Comparison of ENCODE assay signal across 4 cellular contexts in genomic region chr5:87321605-87322004, GRCh38.
TF ChIP-seq lines count a peak whose summit lies in the region.

No MANE protein-coding gene starts in this region.

TF ChIP-seq in HepG2, 621 proteins besides CTCF, POLR2A, EP300 and RAD21:
- TF ChIP-seq PAX8 (CRISPR knock-in tag; IDR thresholded peaks at IDR 0.05; ENCODE audit: borderline replicate concordance) (no peak), MAFK (conservative IDR thresholded peaks at IDR 0.05 in 1 of 2, IDR thresholded peaks at IDR 0.05 in 1 of 2; ENCODE audit: low read length in 2 of 2) (peak; percentile 80 to 90), ZNF256 (CRISPR knock-in tag; conservative IDR thresholded peaks at IDR 0.05) (no peak), MAFF (IDR thresholded peaks at IDR 0.05; ENCODE audit: low read depth, low read length) (peak; percentile 78)

TF ChIP-seq in A549, 52 proteins besides CTCF, POLR2A, EP300 and RAD21:
- no peak for TF ChIP-seq ESRRA (IDR thresholded peaks at IDR 0.05; ENCODE audit: borderline replicate concordance, low read length)
- TF ChIP-seq MAFK (IDR thresholded peaks at IDR 0.05; ENCODE audit: partially characterized antibody), result peak; percentile 80

TF ChIP-seq in IMR-90, 13 proteins besides CTCF, POLR2A, EP300 and RAD21:
- TF ChIP-seq MAFK (IDR thresholded peaks at IDR 0.05; ENCODE audit: low read depth, low read length), result peak; percentile 82
- no peak for TF ChIP-seq SMC3 (IDR thresholded peaks at IDR 0.05; ENCODE audit: low read depth, low read length)
- TF ChIP-seq CEBPB (IDR thresholded peaks at IDR 0.05; ENCODE audit: low read depth, low read length), result no peak
- no peak for TF ChIP-seq ELK1 (IDR thresholded peaks at IDR 0.05; ENCODE audit: borderline replicate concordance, low read depth, low read length)
- no peak for TF ChIP-seq MXI1 (IDR thresholded peaks at IDR 0.05; ENCODE audit: borderline replicate concordance, low read depth, low read length)
- no peak for TF ChIP-seq NFE2L2 (IDR thresholded peaks at IDR 0.05; ENCODE audit: low read depth, low read length)
- TF ChIP-seq FOS (IDR thresholded peaks at IDR 0.05; ENCODE audit: low read depth, low read length), result no peak

TF ChIP-seq in K562, 482 proteins besides CTCF, POLR2A, EP300 and RAD21:
- peak; percentile 20; the same call in 1 of the 2 replicates for TF ChIP-seq ZNF316 (IDR thresholded peaks at IDR 0.05)
- peak; percentile 55 for TF ChIP-seq MAFF (IDR thresholded peaks at IDR 0.05; ENCODE audit: low read length)
- TF ChIP-seq ZBTB12 (CRISPR knock-in tag; IDR thresholded peaks at IDR 0.05), result no peak
- TF ChIP-seq MEF2A (IDR thresholded peaks at IDR 0.05; ENCODE audit: control insufficient read depth, low read depth, low read length), result no peak
- TF ChIP-seq CHD4 (IDR thresholded peaks at IDR 0.05; ENCODE audit: insufficient read depth, insufficient replicate concordance, low read depth, low read length, poor library complexity, severe bottlenecking), result no peak
- peak; percentile 45; the same call in 1 of the 2 replicates for TF ChIP-seq MAFK (IDR thresholded peaks at IDR 0.05; ENCODE audit: low read length)
- peak; percentile 21; the same call in 1 of the 2 replicates for TF ChIP-seq C11orf30 (IDR thresholded peaks at IDR 0.05; ENCODE audit: low read depth)
- 0 out of 2 replicates have a peak, but pooled peaks have one; percentile 8 for TF ChIP-seq MAFG (tag; conservative IDR thresholded peaks at IDR 0.05)
